ENCODE assay signal across 1 cellular context in genomic region chr10:62613429-62613828, GRCh38.
TF ChIP-seq lines count a peak whose summit lies in the region.

No MANE protein-coding gene starts in this region.

TF ChIP-seq in HepG2, 621 proteins besides CTCF, POLR2A, EP300 and RAD21 (continued from another document):
- TF ChIP-seq KLF15 (CRISPR knock-in tag; IDR thresholded peaks at IDR 0.05; ENCODE audit: borderline replicate concordance), result no peak
- no peak for TF ChIP-seq CENPT (CRISPR knock-in tag; IDR thresholded peaks at IDR 0.05; ENCODE audit: low read depth)
